Comparison of ENCODE assay signal across 9 cellular contexts in genomic region chr14:53894456-53894855, GRCh38.
A peak's percentile ranks its signal among the peaks of the same experiment; 100 is the strongest.
DNase-seq lines count a peak whose midpoint lies in the region; ATAC-seq and TF ChIP-seq lines count a peak whose summit lies in the region.
"Had no signal": no experiment of that assay in that cellular context is flagged by ENCODE, and none has a peak within 500 bp of the region (broad histone marks: within the 10 kb centered on the region; RNA-seq: fewer than 3 reads in every experiment).

No MANE protein-coding gene starts in this region.

- no peaks in the 10 kb centered on the region for H3K9me3 Mint-ChIP-seq in activated CD4-positive, alpha-beta T cell treated with anti-CD3 and anti-CD28 coated beads, Interleukin-2, amount 10 ng/mL, durations not matched to agents 24 days and 14 days

- no peak overlapping the region for H3K4me3 Mint-ChIP-seq in activated CD4-positive, alpha-beta T cell treated with anti-CD3 and anti-CD28 coated beads, Interleukin-2, amount 10 ng/mL, durations not matched to agents 24 days and 14 days

- H3K27ac ChIP-seq in psoas muscle = no peak overlapping the region

- intact Hi-C loops in psoas muscle (cut with DNase I) = no loop called here
- intact Hi-C loops in activated CD4-positive, alpha-beta T cell treated with anti-CD3 and anti-CD28 coated beads, Interleukin-2, amount 10 ng/mL, durations not matched to agents 24 days and 14 days (cut with micrococcal nuclease) = no loop called here

- no peaks in the 10 kb centered on the region for H3K4me1 ChIP-seq in psoas muscle

- TF ChIP-seq CTCF in AG10803 (conservative IDR thresholded peaks at IDR 0.05; ENCODE audit: low read length) (no peak), psoas muscle (IDR thresholded peaks at IDR 0.05) (no peak)

- DNase-seq in AG10803 (ENCODE audit: low read depth) (peak; percentile 71), dermis blood vessel endothelial cell (peak; percentile 56), psoas muscle (no peak), DMS 273 treated with DMSO at 0.1 percent for 48 hours (lab: John Stamatoyannopoulos, UW) (no peak)
- no peak for DNase-seq in stimulated activated CD4-positive, alpha-beta T cell treated with anti-CD3 and anti-CD28 coated beads, Interleukin-15, amount 100 ng/mL, for 24 hours
- DNase-seq in activated CD4-positive, alpha-beta T cell treated with anti-CD3 and anti-CD28 coated beads, Interleukin-2, amount 10 ng/mL, durations not matched to agents 24 days and 14 days = no peak
- DNase-seq: DMS153 had no signal

- H3K9me3 ChIP-seq in psoas muscle = no peaks in the 10 kb centered on the region

- no peak overlapping the region for H3K4me3 ChIP-seq in AG10803 (ENCODE audit: low read length)
- no peak overlapping the region for H3K4me3 ChIP-seq in psoas muscle

- no peaks in the 10 kb centered on the region for H3K36me3 Mint-ChIP-seq in activated CD4-positive, alpha-beta T cell treated with anti-CD3 and anti-CD28 coated beads, Interleukin-2, amount 10 ng/mL, durations not matched to agents 24 days and 14 days (ENCODE audit: low read depth)

- no peaks in the 10 kb centered on the region for H3K27me3 ChIP-seq in psoas muscle (ENCODE audit: insufficient read depth in 3 of 3, low read length in 2 of 3)

- H3K36me3 ChIP-seq in psoas muscle (ENCODE audit: insufficient read depth in 1 of 2, low read depth in 1 of 2) = no peaks in the 10 kb centered on the region

- peaks cover 5% of the 10 kb centered on the region for H3K27me3 Mint-ChIP-seq in activated CD4-positive, alpha-beta T cell treated with anti-CD3 and anti-CD28 coated beads, Interleukin-2, amount 10 ng/mL, durations not matched to agents 24 days and 14 days

- WGBS in psoas muscle, 3 donors = 9 to 14% (median 10%) methylated on average over 2 of the region's 2 CpGs

- H3K4me1 Mint-ChIP-seq in activated CD4-positive, alpha-beta T cell treated with anti-CD3 and anti-CD28 coated beads, Interleukin-2, amount 10 ng/mL, durations not matched to agents 24 days and 14 days = peaks cover 4% of the 10 kb centered on the region

- ATAC-seq in GM19395 (IDR thresholded peaks at IDR 0.05; ENCODE audit: unreplicated experiment) (peak; percentile 94), HG03342 (IDR thresholded peaks at IDR 0.05; ENCODE audit: unreplicated experiment) (peak; percentile 78), psoas muscle (no peak)

- H3K27ac Mint-ChIP-seq in activated CD4-positive, alpha-beta T cell treated with anti-CD3 and anti-CD28 coated beads, Interleukin-2, amount 10 ng/mL, durations not matched to agents 24 days and 14 days = no peak overlapping the region

Comparison
In these comparisons a context has a peak if more than half of its experiments do, and no peak if none do; other contexts are left out.
1. DNase-seq: peak in AG10803 (single experiment) and dermis blood vessel endothelial cell (single experiment); none in stimulated activated CD4-positive, alpha-beta T cell treated with anti-CD3 and anti-CD28 coated beads, Interleukin-15, amount 100 ng/mL, for 24 hours (single experiment), psoas muscle (0 of 2), DMS 273 treated with DMSO at 0.1 percent for 48 hours (single experiment) and activated CD4-positive, alpha-beta T cell treated with anti-CD3 and anti-CD28 coated beads, Interleukin-2, amount 10 ng/mL, durations not matched to agents 24 days and 14 days (single experiment).
2. ATAC-seq: peak in GM19395 (single experiment) and HG03342 (single experiment); none in psoas muscle (0 of 4).